In genomic region chr14:56580317-56580711, GRCh38 we compare ENCODE assay signal across 8 cellular contexts. TPM values are rescaled to one million over a fixed set of nuclear protein-coding genes. Genes with fewer than 3 reads are reported as not detected.
DNase-seq lines count a peak whose midpoint lies in the region; ATAC-seq lines count a peak whose summit lies in the region.

No MANE protein-coding gene starts in this region.

- no peak overlapping the region for H3K14ac ChIP-seq in neuronal stem cell (ENCODE audit: low read length)

- no peaks in the 10 kb centered on the region for H3K36me3 ChIP-seq in ectodermal cell (ENCODE audit: control insufficient read depth, insufficient read depth, low read length)
- H3K36me3 ChIP-seq in neuronal stem cell (replicated peaks in 1 of 2; ENCODE audit: control insufficient read depth in 2 of 2, insufficient read depth in 2 of 2, low read length in 2 of 2): no peaks in the 10 kb centered on the region

- H2BK120ac ChIP-seq in neuronal stem cell (ENCODE audit: low read depth, low read length): no peak overlapping the region

- H3K27ac ChIP-seq in ectodermal cell (ENCODE audit: insufficient read depth, low read depth, low read length, poor library complexity, severe bottlenecking): no peak overlapping the region
- H3K27ac ChIP-seq in neuronal stem cell (replicated peaks; ENCODE audit: low read length): no peak overlapping the region

- no peak overlapping the region for H3K4ac ChIP-seq in neuronal stem cell (ENCODE audit: low read length)

- H3K4me3 ChIP-seq in ectodermal cell (ENCODE audit: insufficient read depth, low read depth, low read length) (peak overlapping the region; percentile 97), neuronal stem cell (ENCODE audit: low read length in 2 of 2) (peak overlapping the region; percentile 73 to 98)

- peak overlapping the region; percentile 58 for H3K4me2 ChIP-seq in neuronal stem cell (ENCODE audit: insufficient read depth, low read length, poor library complexity, severe bottlenecking)

- H3K79me1 ChIP-seq in neuronal stem cell (ENCODE audit: low read depth, low read length): peaks cover 5% of the 10 kb centered on the region

- no peaks in the 10 kb centered on the region for H3K27me3 ChIP-seq in ectodermal cell (ENCODE audit: control insufficient read depth, insufficient read depth, low read length, poor library complexity, severe bottlenecking)
- peaks cover 0 to 21% (median 0%) of the 10 kb centered on the region in 3 experiments for H3K27me3 ChIP-seq in neuronal stem cell (ENCODE audit: control insufficient read depth in 3 of 3, insufficient read depth in 3 of 3, low read depth in 1 of 3, low read length in 3 of 3)

- H3K9ac ChIP-seq in neuronal stem cell (ENCODE audit: low read depth, low read length, poor library complexity): no peak overlapping the region

- H3K9me3 ChIP-seq in ectodermal cell (ENCODE audit: control insufficient read depth, low read length) (no peaks in the 10 kb centered on the region), neuronal stem cell (replicated peaks in 1 of 2; ENCODE audit: control insufficient read depth in 2 of 2, insufficient read depth in 1 of 2, low read depth in 1 of 2, low read length in 2 of 2) (no peaks in the 10 kb centered on the region)

- H2BK15ac ChIP-seq in neuronal stem cell (ENCODE audit: low read length): no peak overlapping the region

- no peak for ATAC-seq in HG03571 (IDR thresholded peaks at IDR 0.05; ENCODE audit: unreplicated experiment)

- 11 to 12% methylated on average over 6 of the region's 6 CpGs for whole genome bisulfite sequencing in ectodermal cell, 2 experiments
- WGBS in neuronal stem cell (ENCODE audit: extremely low coverage in 2 of 2, insufficient read length in 2 of 2, insufficient replicate concordance in 1 of 2), 2 donors: no CpG with 5 or more reads among the region's 6 CpGs

- no peak overlapping the region for H4K91ac ChIP-seq in neuronal stem cell (ENCODE audit: low read depth, low read length, poor library complexity)

- H3K18ac ChIP-seq in neuronal stem cell (ENCODE audit: low read length): no peak overlapping the region

- DNase-seq in NCI-H510A treated with DMSO at 0.1 percent for 48 hours (lab: John Stamatoyannopoulos, UW) (peak; percentile 48), NCI-H510A (lab: John Stamatoyannopoulos, UW) (no peak), NCI-H2029 treated with DMSO at 0.1 percent for 48 hours (lab: John Stamatoyannopoulos, UW) (peak; percentile 97), neuronal stem cell (ENCODE audit: low spot score) (no peak), retina (no peak), posterior vena cava (ENCODE audit: low spot score) (no peak)

- H2BK5ac ChIP-seq in neuronal stem cell (ENCODE audit: low read length): no peak overlapping the region

- peak overlapping the region; percentile 100 for H2AFZ ChIP-seq in neuronal stem cell (ENCODE audit: low read length)

- no peak overlapping the region for H4K8ac ChIP-seq in neuronal stem cell (ENCODE audit: low read depth, low read length)

- H3K23ac ChIP-seq in neuronal stem cell (ENCODE audit: low read depth, low read length, poor library complexity): no peak overlapping the region

- no peak overlapping the region for H2AK5ac ChIP-seq in neuronal stem cell (ENCODE audit: low read depth, low read length)

- H2BK12ac ChIP-seq in neuronal stem cell (ENCODE audit: low read length): no peak overlapping the region

- intact Hi-C loops in posterior vena cava (cut with DNase I): no loop called here

- no peaks in the 10 kb centered on the region for H3K4me1 ChIP-seq in ectodermal cell (ENCODE audit: control insufficient read depth, insufficient read depth, low read length)
- peaks cover 3 to 7% of the 10 kb centered on the region in 2 donors for H3K4me1 ChIP-seq in neuronal stem cell (ENCODE audit: control insufficient read depth in 2 of 2, insufficient read depth in 1 of 2, low read depth in 1 of 2, low read length in 2 of 2)

RNA-seq across cellular contexts. Expression of gene TMEM260, which starts 0.7 kb away (rescaled TPM):
- polyA plus RNA-seq in ectodermal cell (2013, experiment 1 of 4): 18.6 TPM
- polyA plus RNA-seq in ectodermal cell (2013, experiment 2 of 4): 24.7 TPM
- polyA plus RNA-seq in ectodermal cell (2013, experiment 3 of 4): 22.2 TPM
- 21.0 TPM for polyA plus RNA-seq in ectodermal cell (2013, experiment 4 of 4)
- polyA plus RNA-seq in neuronal stem cell (2013, experiment 1 of 2): 14.4 TPM
- polyA plus RNA-seq in neuronal stem cell (2013, experiment 2 of 2): 13.9 TPM
- total RNA-seq in posterior vena cava: 10 to 100 TPM; 12.5 to 13.3 TPM

Comparison
In these comparisons a context has a peak if more than half of its experiments do, and no peak if none do; other contexts are left out.
1. DNase-seq: peak in NCI-H510A treated with DMSO at 0.1 percent for 48 hours (single experiment) and NCI-H2029 treated with DMSO at 0.1 percent for 48 hours (single experiment); none in NCI-H510A (single experiment), neuronal stem cell (single experiment), retina (single experiment) and posterior vena cava (single experiment).